1 cellular context compared by ENCODE assay signal in the genomic region with DNA sequence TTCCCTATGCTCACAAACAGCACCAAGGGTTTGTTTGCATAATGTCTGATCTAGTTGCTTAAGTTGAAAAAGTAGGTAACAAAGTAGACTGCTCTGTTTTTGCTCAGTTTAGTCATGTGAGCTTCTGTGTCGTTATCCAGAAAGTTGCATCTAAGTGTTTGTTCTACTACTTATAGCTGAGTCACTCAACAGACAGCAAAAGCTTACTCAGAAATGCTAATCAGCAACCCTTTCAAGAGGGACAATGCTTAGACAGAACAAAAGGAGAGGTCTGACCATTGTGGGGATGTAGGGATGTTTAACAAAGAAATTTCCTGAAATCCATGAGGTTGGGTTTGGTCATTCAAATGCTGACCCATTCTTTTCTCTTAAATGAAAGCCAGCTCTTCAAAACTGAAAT.
TF ChIP-seq lines count a peak whose summit lies in the region.

No MANE protein-coding gene starts in this region.

TF ChIP-seq in K562, 482 proteins besides CTCF, POLR2A, EP300 and RAD21 (continued from another document and continues in another):
- no peak for TF ChIP-seq ZSCAN32 (CRISPR knock-in tag; IDR thresholded peaks at IDR 0.05)
- TF ChIP-seq FUS (optimal IDR thresholded peaks at IDR 0.05; ENCODE audit: low read depth, low read length), result no peak
- TF ChIP-seq ESRRB (CRISPR knock-in tag; IDR thresholded peaks at IDR 0.05; ENCODE audit: borderline replicate concordance), result no peak
- TF ChIP-seq RBM15 (IDR thresholded peaks at IDR 0.05; ENCODE audit: insufficient read depth, low read length), result no peak
- no peak for TF ChIP-seq CHD2 (IDR thresholded peaks at IDR 0.05; ENCODE audit: low read depth, low read length)
- no peak for TF ChIP-seq SRF (CRISPR knock-in tag; IDR thresholded peaks at IDR 0.05)
- TF ChIP-seq, protein P1, sequence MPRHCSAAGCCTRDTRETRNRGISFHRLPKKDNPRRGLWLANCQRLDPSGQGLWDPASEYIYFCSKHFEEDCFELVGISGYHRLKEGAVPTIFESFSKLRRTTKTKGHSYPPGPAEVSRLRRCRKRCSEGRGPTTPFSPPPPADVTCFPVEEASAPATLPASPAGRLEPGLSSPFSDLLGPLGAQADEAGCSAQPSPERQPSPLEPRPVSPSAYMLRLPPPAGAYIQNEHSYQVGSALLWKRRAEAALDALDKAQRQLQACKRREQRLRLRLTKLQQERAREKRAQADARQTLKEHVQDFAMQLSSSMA (CRISPR knock-in tag; IDR thresholded peaks at IDR 0.05), result no peak
- no peak for TF ChIP-seq BDP1 (IDR thresholded peaks at IDR 0.05; ENCODE audit: insufficient read depth, insufficient read length)
- no peak for TF ChIP-seq SRSF1 (IDR thresholded peaks at IDR 0.05; ENCODE audit: low read depth, low read length)
- TF ChIP-seq CREM (IDR thresholded peaks at IDR 0.05; ENCODE audit: low read depth), result no peak
- no peak for TF ChIP-seq MXI1 (IDR thresholded peaks at IDR 0.05; ENCODE audit: low read depth, low read length)
- no peak for TF ChIP-seq HDAC1 (IDR thresholded peaks at IDR 0.05)
- TF ChIP-seq HMG20A (CRISPR knock-in tag; conservative IDR thresholded peaks at IDR 0.05), result no peak
- TF ChIP-seq ZFP30 (CRISPR knock-in tag; IDR thresholded peaks at IDR 0.05; ENCODE audit: borderline replicate concordance), result no peak
- no peak for TF ChIP-seq ZFPM2 (CRISPR knock-in tag; IDR thresholded peaks at IDR 0.05)
- TF ChIP-seq ZNF75A (CRISPR knock-in tag; IDR thresholded peaks at IDR 0.05), result no peak
- TF ChIP-seq TAF9B (IDR thresholded peaks at IDR 0.05; ENCODE audit: partially characterized antibody), result no peak
- TF ChIP-seq, protein P2, sequence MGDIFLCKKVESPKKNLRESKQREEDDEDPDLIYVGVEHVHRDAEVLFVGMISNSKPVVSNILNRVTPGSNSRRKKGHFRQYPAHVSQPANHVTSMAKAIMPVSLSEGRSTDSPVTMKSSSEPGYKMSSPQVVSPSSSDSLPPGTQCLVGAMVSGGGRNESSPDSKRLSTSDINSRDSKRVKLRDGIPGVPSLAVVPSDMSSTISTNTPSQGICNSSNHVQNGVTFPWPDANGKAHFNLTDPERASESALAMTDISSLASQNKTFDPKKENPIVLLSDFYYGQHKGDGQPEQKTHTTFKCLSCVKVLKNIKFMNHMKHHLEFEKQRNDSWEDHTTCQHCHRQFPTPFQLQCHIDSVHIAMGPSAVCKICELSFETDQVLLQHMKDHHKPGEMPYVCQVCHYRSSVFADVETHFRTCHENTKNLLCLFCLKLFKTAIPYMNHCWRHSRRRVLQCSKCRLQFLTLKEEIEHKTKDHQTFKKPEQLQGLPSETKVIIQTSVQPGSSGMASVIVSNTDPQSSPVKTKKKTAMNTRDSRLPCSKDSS (IDR thresholded peaks at IDR 0.05; ENCODE audit: low read depth, partially characterized antibody), result no peak
- TF ChIP-seq BACH1 (tag; IDR thresholded peaks at IDR 0.05), result 0 out of 2 replicates have a peak, but pooled peaks have one; percentile 36
- TF ChIP-seq EGR1 (conservative IDR thresholded peaks at IDR 0.05), result no peak
- peak; percentile 51; the same call in 1 of the 2 replicates for TF ChIP-seq MAFK (IDR thresholded peaks at IDR 0.05; ENCODE audit: low read length)
- TF ChIP-seq, protein P3, sequence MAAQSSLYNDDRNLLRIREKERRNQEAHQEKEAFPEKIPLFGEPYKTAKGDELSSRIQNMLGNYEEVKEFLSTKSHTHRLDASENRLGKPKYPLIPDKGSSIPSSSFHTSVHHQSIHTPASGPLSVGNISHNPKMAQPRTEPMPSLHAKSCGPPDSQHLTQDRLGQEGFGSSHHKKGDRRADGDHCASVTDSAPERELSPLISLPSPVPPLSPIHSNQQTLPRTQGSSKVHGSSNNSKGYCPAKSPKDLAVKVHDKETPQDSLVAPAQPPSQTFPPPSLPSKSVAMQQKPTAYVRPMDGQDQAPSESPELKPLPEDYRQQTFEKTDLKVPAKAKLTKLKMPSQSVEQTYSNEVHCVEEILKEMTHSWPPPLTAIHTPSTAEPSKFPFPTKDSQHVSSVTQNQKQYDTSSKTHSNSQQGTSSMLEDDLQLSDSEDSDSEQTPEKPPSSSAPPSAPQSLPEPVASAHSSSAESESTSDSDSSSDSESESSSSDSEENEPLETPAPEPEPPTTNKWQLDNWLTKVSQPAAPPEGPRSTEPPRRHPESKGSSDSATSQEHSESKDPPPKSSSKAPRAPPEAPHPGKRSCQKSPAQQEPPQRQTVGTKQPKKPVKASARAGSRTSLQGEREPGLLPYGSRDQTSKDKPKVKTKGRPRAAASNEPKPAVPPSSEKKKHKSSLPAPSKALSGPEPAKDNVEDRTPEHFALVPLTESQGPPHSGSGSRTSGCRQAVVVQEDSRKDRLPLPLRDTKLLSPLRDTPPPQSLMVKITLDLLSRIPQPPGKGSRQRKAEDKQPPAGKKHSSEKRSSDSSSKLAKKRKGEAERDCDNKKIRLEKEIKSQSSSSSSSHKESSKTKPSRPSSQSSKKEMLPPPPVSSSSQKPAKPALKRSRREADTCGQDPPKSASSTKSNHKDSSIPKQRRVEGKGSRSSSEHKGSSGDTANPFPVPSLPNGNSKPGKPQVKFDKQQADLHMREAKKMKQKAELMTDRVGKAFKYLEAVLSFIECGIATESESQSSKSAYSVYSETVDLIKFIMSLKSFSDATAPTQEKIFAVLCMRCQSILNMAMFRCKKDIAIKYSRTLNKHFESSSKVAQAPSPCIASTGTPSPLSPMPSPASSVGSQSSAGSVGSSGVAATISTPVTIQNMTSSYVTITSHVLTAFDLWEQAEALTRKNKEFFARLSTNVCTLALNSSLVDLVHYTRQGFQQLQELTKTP (IDR thresholded peaks at IDR 0.05; ENCODE audit: low read depth in 1 of 2, partially characterized antibody in 2 of 2), result no peak
- TF ChIP-seq CBX8 (IDR thresholded peaks at IDR 0.05; ENCODE audit: borderline replicate concordance, extremely low read depth, low read depth, low read length, poor library complexity, severe bottlenecking), result no peak
- TF ChIP-seq NR2F6 (CRISPR knock-in tag; IDR thresholded peaks at IDR 0.05), result no peak
- TF ChIP-seq ZBTB7A (IDR thresholded peaks at IDR 0.05; ENCODE audit: borderline replicate concordance, control insufficient read depth, low read depth, low read length), result no peak
- TF ChIP-seq PCBP1 (IDR thresholded peaks at IDR 0.05; ENCODE audit: low read depth, low read length, poor library complexity, severe bottlenecking), result no peak
- peak; percentile 42; the same call in 1 of the 2 replicates for TF ChIP-seq FOSL1 (tag; conservative IDR thresholded peaks at IDR 0.05)
- no peak for TF ChIP-seq TFAM (CRISPR knock-in tag; conservative IDR thresholded peaks at IDR 0.05)
- no peak for TF ChIP-seq KLF10 (CRISPR knock-in tag; IDR thresholded peaks at IDR 0.05)
- TF ChIP-seq C11orf30 (IDR thresholded peaks at IDR 0.05; ENCODE audit: low read depth), result peak; percentile 67
- TF ChIP-seq EP400 (IDR thresholded peaks at IDR 0.05), result no peak
- TF ChIP-seq NBN (IDR thresholded peaks at IDR 0.05; ENCODE audit: low read depth), result no peak
- TF ChIP-seq, protein P4, sequence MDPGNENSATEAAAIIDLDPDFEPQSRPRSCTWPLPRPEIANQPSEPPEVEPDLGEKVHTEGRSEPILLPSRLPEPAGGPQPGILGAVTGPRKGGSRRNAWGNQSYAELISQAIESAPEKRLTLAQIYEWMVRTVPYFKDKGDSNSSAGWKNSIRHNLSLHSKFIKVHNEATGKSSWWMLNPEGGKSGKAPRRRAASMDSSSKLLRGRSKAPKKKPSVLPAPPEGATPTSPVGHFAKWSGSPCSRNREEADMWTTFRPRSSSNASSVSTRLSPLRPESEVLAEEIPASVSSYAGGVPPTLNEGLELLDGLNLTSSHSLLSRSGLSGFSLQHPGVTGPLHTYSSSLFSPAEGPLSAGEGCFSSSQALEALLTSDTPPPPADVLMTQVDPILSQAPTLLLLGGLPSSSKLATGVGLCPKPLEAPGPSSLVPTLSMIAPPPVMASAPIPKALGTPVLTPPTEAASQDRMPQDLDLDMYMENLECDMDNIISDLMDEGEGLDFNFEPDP (CRISPR knock-in tag; IDR thresholded peaks at IDR 0.05), result no peak
- TF ChIP-seq SAFB2 (IDR thresholded peaks at IDR 0.05; ENCODE audit: borderline replicate concordance, low read depth, low read length, severe bottlenecking), result no peak
- TF ChIP-seq, protein P5, sequence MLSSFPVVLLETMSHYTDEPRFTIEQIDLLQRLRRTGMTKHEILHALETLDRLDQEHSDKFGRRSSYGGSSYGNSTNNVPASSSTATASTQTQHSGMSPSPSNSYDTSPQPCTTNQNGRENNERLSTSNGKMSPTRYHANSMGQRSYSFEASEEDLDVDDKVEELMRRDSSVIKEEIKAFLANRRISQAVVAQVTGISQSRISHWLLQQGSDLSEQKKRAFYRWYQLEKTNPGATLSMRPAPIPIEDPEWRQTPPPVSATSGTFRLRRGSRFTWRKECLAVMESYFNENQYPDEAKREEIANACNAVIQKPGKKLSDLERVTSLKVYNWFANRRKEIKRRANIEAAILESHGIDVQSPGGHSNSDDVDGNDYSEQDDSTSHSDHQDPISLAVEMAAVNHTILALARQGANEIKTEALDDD (IDR thresholded peaks at IDR 0.05), result no peak
- TF ChIP-seq TBP (optimal IDR thresholded peaks at IDR 0.05; ENCODE audit: low read depth, low read length), result no peak
- no peak for TF ChIP-seq L3MBTL2 (IDR thresholded peaks at IDR 0.05)
- TF ChIP-seq, protein P6, sequence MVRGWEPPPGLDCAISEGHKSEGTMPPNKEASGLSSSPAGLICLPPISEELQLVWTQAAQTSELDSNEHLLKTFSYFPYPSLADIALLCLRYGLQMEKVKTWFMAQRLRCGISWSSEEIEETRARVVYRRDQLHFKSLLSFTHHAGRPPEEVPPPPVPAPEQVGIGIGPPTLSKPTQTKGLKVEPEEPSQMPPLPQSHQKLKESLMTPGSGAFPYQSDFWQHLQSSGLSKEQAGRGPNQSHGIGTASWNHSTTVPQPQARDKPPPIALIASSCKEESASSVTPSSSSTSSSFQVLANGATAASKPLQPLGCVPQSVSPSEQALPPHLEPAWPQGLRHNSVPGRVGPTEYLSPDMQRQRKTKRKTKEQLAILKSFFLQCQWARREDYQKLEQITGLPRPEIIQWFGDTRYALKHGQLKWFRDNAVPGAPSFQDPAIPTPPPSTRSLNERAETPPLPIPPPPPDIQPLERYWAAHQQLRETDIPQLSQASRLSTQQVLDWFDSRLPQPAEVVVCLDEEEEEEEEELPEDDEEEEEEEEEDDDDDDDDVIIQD (CRISPR knock-in tag; IDR thresholded peaks at IDR 0.05), result no peak
- TF ChIP-seq, protein P7, sequence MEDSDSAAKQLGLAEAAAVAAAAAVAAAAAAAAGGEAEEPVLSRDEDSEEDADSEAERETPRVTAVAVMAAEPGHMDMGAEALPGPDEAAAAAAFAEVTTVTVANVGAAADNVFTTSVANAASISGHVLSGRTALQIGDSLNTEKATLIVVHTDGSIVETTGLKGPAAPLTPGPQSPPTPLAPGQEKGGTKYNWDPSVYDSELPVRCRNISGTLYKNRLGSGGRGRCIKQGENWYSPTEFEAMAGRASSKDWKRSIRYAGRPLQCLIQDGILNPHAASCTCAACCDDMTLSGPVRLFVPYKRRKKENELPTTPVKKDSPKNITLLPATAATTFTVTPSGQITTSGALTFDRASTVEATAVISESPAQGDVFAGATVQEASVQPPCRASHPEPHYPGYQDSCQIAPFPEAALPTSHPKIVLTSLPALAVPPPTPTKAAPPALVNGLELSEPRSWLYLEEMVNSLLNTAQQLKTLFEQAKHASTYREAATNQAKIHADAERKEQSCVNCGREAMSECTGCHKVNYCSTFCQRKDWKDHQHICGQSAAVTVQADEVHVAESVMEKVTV (CRISPR knock-in tag; IDR thresholded peaks at IDR 0.05), result no peak
- no peak for TF ChIP-seq FOS (IDR thresholded peaks at IDR 0.05; ENCODE audit: extremely low read depth, insufficient read length)
- no peak for TF ChIP-seq ATF7 (IDR thresholded peaks at IDR 0.05)
- TF ChIP-seq, protein P8, sequence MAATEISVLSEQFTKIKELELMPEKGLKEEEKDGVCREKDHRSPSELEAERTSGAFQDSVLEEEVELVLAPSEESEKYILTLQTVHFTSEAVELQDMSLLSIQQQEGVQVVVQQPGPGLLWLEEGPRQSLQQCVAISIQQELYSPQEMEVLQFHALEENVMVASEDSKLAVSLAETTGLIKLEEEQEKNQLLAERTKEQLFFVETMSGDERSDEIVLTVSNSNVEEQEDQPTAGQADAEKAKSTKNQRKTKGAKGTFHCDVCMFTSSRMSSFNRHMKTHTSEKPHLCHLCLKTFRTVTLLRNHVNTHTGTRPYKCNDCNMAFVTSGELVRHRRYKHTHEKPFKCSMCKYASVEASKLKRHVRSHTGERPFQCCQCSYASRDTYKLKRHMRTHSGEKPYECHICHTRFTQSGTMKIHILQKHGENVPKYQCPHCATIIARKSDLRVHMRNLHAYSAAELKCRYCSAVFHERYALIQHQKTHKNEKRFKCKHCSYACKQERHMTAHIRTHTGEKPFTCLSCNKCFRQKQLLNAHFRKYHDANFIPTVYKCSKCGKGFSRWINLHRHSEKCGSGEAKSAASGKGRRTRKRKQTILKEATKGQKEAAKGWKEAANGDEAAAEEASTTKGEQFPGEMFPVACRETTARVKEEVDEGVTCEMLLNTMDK (IDR thresholded peaks at IDR 0.05; ENCODE audit: borderline replicate concordance, insufficient read depth, low read depth, low read length, poor library complexity, severe bottlenecking), result no peak
- no peak for TF ChIP-seq ZNF134 (CRISPR knock-in tag; conservative IDR thresholded peaks at IDR 0.05)
- no peak for TF ChIP-seq ZNF785 (CRISPR knock-in tag; IDR thresholded peaks at IDR 0.05)
- no peak for TF ChIP-seq ZNF121 (CRISPR knock-in tag; conservative IDR thresholded peaks at IDR 0.05)
- TF ChIP-seq JUNB (CRISPR knock-in tag; conservative IDR thresholded peaks at IDR 0.05), result no peak
- TF ChIP-seq ZNF3 (CRISPR knock-in tag; IDR thresholded peaks at IDR 0.05), result no peak
- no peak for TF ChIP-seq NR4A1 (CRISPR knock-in tag; IDR thresholded peaks at IDR 0.05)
- TF ChIP-seq NR4A1 (tag; IDR thresholded peaks at IDR 0.05), result no peak
- TF ChIP-seq RBM17 (IDR thresholded peaks at IDR 0.05; ENCODE audit: borderline replicate concordance, low read depth, low read length), result no peak
- TF ChIP-seq MTA3 (IDR thresholded peaks at IDR 0.05; ENCODE audit: borderline replicate concordance), result no peak
- TF ChIP-seq MAFG (tag; conservative IDR thresholded peaks at IDR 0.05), result peak; percentile 95
- TF ChIP-seq SIN3B (IDR thresholded peaks at IDR 0.05; ENCODE audit: low read depth), result no peak
- no peak for TF ChIP-seq PTBP1 (IDR thresholded peaks at IDR 0.05; ENCODE audit: low read depth, low read length)
- TF ChIP-seq JUND (IDR thresholded peaks at IDR 0.05; ENCODE audit: borderline replicate concordance, low read depth, low read length), result 0 out of 2 replicates have a peak, but pooled peaks have one; percentile 4
- TF ChIP-seq JUND (tag; IDR thresholded peaks at IDR 0.05; ENCODE audit: borderline replicate concordance, low read depth, low read length), result no peak
- no peak for TF ChIP-seq ZNF212 (CRISPR knock-in tag; IDR thresholded peaks at IDR 0.05)
- TF ChIP-seq, protein P9, sequence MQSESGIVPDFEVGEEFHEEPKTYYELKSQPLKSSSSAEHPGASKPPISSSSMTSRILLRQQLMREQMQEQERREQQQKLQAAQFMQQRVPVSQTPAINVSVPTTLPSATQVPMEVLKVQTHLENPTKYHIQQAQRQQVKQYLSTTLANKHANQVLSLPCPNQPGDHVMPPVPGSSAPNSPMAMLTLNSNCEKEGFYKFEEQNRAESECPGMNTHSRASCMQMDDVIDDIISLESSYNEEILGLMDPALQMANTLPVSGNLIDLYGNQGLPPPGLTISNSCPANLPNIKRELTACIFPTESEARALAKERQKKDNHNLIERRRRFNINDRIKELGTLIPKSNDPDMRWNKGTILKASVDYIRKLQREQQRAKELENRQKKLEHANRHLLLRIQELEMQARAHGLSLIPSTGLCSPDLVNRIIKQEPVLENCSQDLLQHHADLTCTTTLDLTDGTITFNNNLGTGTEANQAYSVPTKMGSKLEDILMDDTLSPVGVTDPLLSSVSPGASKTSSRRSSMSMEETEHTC (IDR thresholded peaks at IDR 0.05), result no peak
- no peak for TF ChIP-seq HNRNPK (IDR thresholded peaks at IDR 0.05; ENCODE audit: low read depth, low read length, poor library complexity, severe bottlenecking)
